ENCODE assay signal across 35 cellular contexts in the genomic region with DNA sequence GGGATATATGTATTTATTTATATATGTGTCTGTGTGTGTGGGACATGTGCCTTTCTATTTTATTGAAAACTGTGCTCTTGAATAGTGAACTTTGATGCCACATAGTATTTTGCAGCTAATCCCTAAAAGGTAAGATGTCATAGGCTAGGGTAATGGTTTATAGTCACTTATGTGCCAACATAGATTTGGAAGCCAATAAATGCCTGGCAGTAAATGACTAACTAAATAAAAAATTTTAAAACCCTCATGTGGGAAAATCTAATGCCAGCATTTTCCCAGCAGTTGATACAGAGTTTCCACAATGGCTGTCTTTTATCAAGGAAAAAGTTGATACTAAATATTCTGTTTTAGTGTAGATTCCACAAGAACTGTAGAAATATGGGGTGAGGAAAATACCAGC.
"Had no signal": no experiment of that assay in that cellular context is flagged by ENCODE, and none has a peak within 500 bp of the region (broad histone marks: within the 10 kb centered on the region; RNA-seq: fewer than 3 reads in every experiment).

No MANE protein-coding gene starts in this region.

- H3K27me3 ChIP-seq: MG63 had no signal

- H3K9me3 ChIP-seq: MG63 had no signal

- DNase-seq: Karpas-422, Kasumi-1, KG1, MG63, MM.1S, MV-4-11, NCI-H1048, NCI-H1092, NCI-H1092 treated with DMSO at 0.1 percent for 48 hours, NCI-H1105, NCI-H1105 treated with DMSO at 0.1 percent for 48 hours, NCI-H1417, NCI-H1417 treated with DMSO at 0.1 percent for 48 hours, NCI-H1436, NCI-H1436 treated with DMSO at 0.1 percent for 48 hours, NCI-H146, NCI-H1694, NCI-H1694 treated with DMSO at 0.1 percent for 48 hours, NCI-H187, NCI-H187 treated with DMSO at 0.1 percent for 48 hours, NCI-H1930, NCI-H2029, NCI-H2029 treated with DMSO at 0.1 percent for 48 hours, NCI-H2081, NCI-H2081 treated with DMSO at 0.1 percent for 48 hours, NCI-H2107, NCI-H2171, NCI-H2171 treated with DMSO at 0.1 percent for 48 hours, NCI-H2227 treated with DMSO at 0.1 percent for 48 hours, NCI-H226, NCI-H345, NCI-H446, NCI-H446 treated with DMSO at 0.1 percent for 48 hours, NCI-H510A had no signal

- H3K9ac ChIP-seq: KMS-11 had no signal

- H3K27ac ChIP-seq: KMS-11 had no signal

- H3K36me3 ChIP-seq: MG63 had no signal

- H3K4me3 ChIP-seq: MG63 had no signal

- H3K4me2 ChIP-seq: KMS-11 had no signal
